In the genomic region with DNA sequence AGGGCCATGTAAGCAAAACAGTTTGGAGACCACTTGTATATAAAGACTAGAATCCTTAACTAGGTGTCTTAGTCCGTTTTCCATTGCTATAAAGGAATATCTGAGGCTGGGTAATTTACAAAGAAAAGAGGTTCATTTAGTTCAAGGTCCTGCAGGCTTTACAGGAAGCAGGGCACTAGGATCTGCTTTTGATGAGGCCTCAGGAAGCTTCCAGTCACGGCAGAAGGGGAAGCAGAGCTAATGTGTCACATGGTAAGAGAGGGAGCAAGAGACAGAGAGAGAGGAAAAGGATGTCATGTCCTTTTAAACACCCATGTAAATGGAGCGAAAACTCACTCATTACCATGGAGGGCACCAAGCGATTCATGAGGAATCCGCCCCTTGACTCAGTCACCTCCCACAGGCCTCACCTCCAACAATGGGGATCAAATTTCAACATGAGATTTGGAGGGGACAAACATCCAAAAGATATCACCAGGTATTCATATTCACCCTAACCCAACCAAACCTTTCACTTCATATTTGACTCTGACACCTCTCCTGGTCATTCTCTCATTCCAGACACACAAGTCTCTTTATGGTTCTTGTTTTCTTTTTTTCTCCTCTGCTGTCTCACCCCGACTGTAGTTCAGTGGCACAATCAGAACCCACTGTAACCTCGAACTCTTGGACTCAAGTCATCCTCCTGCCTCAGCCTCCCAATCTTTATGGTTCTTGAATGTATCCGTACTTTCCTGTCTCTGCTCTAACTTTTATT, we compare ENCODE assay signal across 28 cellular contexts.
"Had no signal": no experiment of that assay in that cellular context is flagged by ENCODE, and none has a peak within 500 bp of the region (broad histone marks: within the 10 kb centered on the region; RNA-seq: fewer than 3 reads in every experiment).

No MANE protein-coding gene starts in this region.

- FAIRE-seq: urothelium cell line had no signal

- H3K4me3 ChIP-seq: neural progenitor cell, ovary, psoas muscle, skin epidermis, smooth muscle cell, spleen, suprapubic skin, testis, tibial artery, transverse colon, vagina had no signal

- H3K27ac ChIP-seq: neural progenitor cell, ovary, parathyroid adenoma, psoas muscle, skin epidermis, spleen, suprapubic skin, testis, tibial artery, transverse colon, vagina had no signal

- H3K4me2 ChIP-seq: neural progenitor cell, smooth muscle cell had no signal

- H3K9me3 ChIP-seq: ovary, psoas muscle, spleen, suprapubic skin, testis, tibial artery, transverse colon, vagina had no signal

- DNase-seq: natural killer cell; occipital lobe; ovary; posterior cingulate gyrus; psoas muscle; right cardiac atrium; spleen; stimulated activated CD4-positive, alpha-beta T cell treated with anti-CD3 and anti-CD28 coated beads, Interleukin-12 subunit alpha, Interleukin-12 subunit beta, amount 100 ng/mL, for 4 hours; stimulated activated CD4-positive, alpha-beta T cell treated with anti-CD3 and anti-CD28 coated beads, Interleukin-1b, Interleukin-23, amount 100 ng/mL, for 48 hours; stimulated activated CD4-positive, alpha-beta T cell treated with anti-CD3 and anti-CD28 coated beads, Interleukin-4, amount 100 ng/mL, for 1 hour; stimulated activated CD4-positive, alpha-beta T cell treated with anti-CD3 and anti-CD28 coated beads, Interleukin-4, amount 100 ng/mL, for 4 hours; stimulated activated CD8-positive, alpha-beta memory T cell treated with anti-CD3 and anti-CD28 coated beads, Interleukin-4, amount 100 ng/mL, for 48 hours; stimulated activated naive CD4-positive, alpha-beta T cell; stimulated activated naive CD8-positive, alpha-beta T cell treated with anti-CD3 and anti-CD28 coated beads, Interleukin-15, amount 100 ng/mL, for 72 hours; stimulated activated naive CD8-positive, alpha-beta T cell treated with anti-CD3 and anti-CD28 coated beads, Interleukin-15, Interleukin-2, amounts not matched to agents 100 U/mL and 50 U/mL, for 24 hours; substantia nigra; testis; tibial artery; transverse colon had no signal

- H3K79me2 ChIP-seq: parathyroid adenoma had no signal

- H3K36me3 ChIP-seq: neural progenitor cell, ovary, spleen, suprapubic skin, tibial artery, transverse colon, vagina had no signal

- H2AFZ ChIP-seq: neural progenitor cell, parathyroid adenoma had no signal

- H3K4me1 ChIP-seq: parathyroid adenoma, psoas muscle, spleen, testis, tibial artery, transverse colon, vagina had no signal

- H3K27me3 ChIP-seq: ovary, suprapubic skin, testis, tibial artery, vagina had no signal

- H3K9ac ChIP-seq: neural progenitor cell, parathyroid adenoma had no signal

- ATAC-seq: natural killer cell; psoas muscle; right cardiac atrium; sciatic nerve; stimulated activated memory B cell treated with anti-CD40 and anti-IgM and Interleukin-4, amounts not matched to agents 10 μg/mL and 1 μg/mL and 100 μg/mL, for 72 hours; stimulated activated naive CD8-positive, alpha-beta T cell treated with anti-CD3 and anti-CD28 coated beads, Interleukin-15, amount 100 ng/mL, for 72 hours; stimulated activated naive CD8-positive, alpha-beta T cell treated with anti-CD3 and anti-CD28 coated beads, Interleukin-15, Interleukin-2, amounts not matched to agents 100 U/mL and 50 U/mL, for 24 hours had no signal
